8 cellular contexts compared by ENCODE assay signal in genomic region chr3:11721114-11721440, GRCh38.
DNase-seq lines count a peak whose midpoint lies in the region; ATAC-seq and TF ChIP-seq lines count a peak whose summit lies in the region.

No MANE protein-coding gene starts in this region.

- H3K4me3 ChIP-seq in HFF-Myc (replicated peaks; ENCODE audit: low read depth, low read length) (peak overlapping the region; percentile 70), skeletal muscle tissue (ENCODE audit: low read length in 3 of 3) (peak overlapping the region in 2 of 3 donors; percentile 64 to 77)

- H3K27ac Mint-ChIP-seq in T-cell, result peak overlapping the region; percentile 85 to 87

- H3K9me3 ChIP-seq in skeletal muscle tissue (ENCODE audit: control insufficient read depth in 3 of 3, low read length in 3 of 3), result no peaks in the 10 kb centered on the region

- peaks cover 14 to 17% of the 10 kb centered on the region in 2 donors for H3K27me3 Mint-ChIP-seq in T-cell

- H3K36me3 ChIP-seq in skeletal muscle tissue (ENCODE audit: control insufficient read depth in 3 of 3, insufficient read depth in 3 of 3, low read length in 3 of 3), result no peaks in the 10 kb centered on the region

- H3K27me3 ChIP-seq in foreskin keratinocyte (peaks cover 10% of the 10 kb centered on the region), skeletal muscle tissue (ENCODE audit: control insufficient read depth in 3 of 3, insufficient read depth in 3 of 3, low read length in 3 of 3) (peaks cover 0 to 7% (median 6%) of the 10 kb centered on the region in 3 donors)

- H3K9ac ChIP-seq in skeletal muscle tissue (ENCODE audit: low read depth in 1 of 3, low read length in 3 of 3), result no peak overlapping the region

- H3K4me1 Mint-ChIP-seq in T-cell, result peaks cover 21 to 29% (median 27%) of the 10 kb centered on the region in 3 donors

- no peak for ATAC-seq in T-cell (replicated peaks in 1 of 4)
- ATAC-seq in foreskin keratinocyte, result no peak
- no peak for ATAC-seq in activated CD4-positive, CD25-positive, alpha-beta regulatory T cell treated with anti-CD3 and anti-CD28 coated beads, Interleukin-2, amount 50 U/mL, for 24 hours

- H3K36me3 Mint-ChIP-seq in T-cell, result no peaks in the 10 kb centered on the region

- H3K4me1 ChIP-seq in foreskin keratinocyte (peaks cover 16% of the 10 kb centered on the region), skeletal muscle tissue (ENCODE audit: control insufficient read depth in 3 of 3, insufficient read depth in 3 of 3, low read length in 3 of 3) (peaks cover 5 to 13% (median 7%) of the 10 kb centered on the region in 3 donors)

- DNase-seq in HFF-Myc (ENCODE audit: extremely low read depth, low read depth), result no peak
- DNase-seq in T-cell, result no peak
- DNase-seq in foreskin keratinocyte, result peak in 1 of 2 donors; percentile 10
- DNase-seq in GDM1 (lab: John Stamatoyannopoulos, UW), result no peak
- no peak for DNase-seq in posterior vena cava (ENCODE audit: low spot score)
- DNase-seq in NK-92 (lab: John Stamatoyannopoulos, UW; ENCODE audit: unreplicated experiment), result no peak

- intact Hi-C loops in posterior vena cava (cut with DNase I), result no loop called here

- peak overlapping the region; percentile 65 for H3K27ac ChIP-seq in foreskin keratinocyte
- peak overlapping the region; percentile 47 for H3K27ac ChIP-seq in skeletal muscle tissue (ENCODE audit: low read depth, low read length)

- no peaks in the 10 kb centered on the region for H3K9me3 Mint-ChIP-seq in T-cell

- H3K4me3 Mint-ChIP-seq in T-cell, result peak overlapping the region; percentile 87 to 97 (median 88)

- POLR2A ChIA-PET in T-cell (lab: Charles Lee), result no interaction called here

- CTCF ChIA-PET in T-cell (lab: Charles Lee), result no interaction called here

- TF ChIP-seq CTCF in HFF-Myc (IDR thresholded peaks at IDR 0.05; ENCODE audit: low read depth, low read length, missing control alignments), result no peak
- no peak for TF ChIP-seq CTCF in foreskin keratinocyte (conservative IDR thresholded peaks at IDR 0.05)
